In the genomic region with DNA sequence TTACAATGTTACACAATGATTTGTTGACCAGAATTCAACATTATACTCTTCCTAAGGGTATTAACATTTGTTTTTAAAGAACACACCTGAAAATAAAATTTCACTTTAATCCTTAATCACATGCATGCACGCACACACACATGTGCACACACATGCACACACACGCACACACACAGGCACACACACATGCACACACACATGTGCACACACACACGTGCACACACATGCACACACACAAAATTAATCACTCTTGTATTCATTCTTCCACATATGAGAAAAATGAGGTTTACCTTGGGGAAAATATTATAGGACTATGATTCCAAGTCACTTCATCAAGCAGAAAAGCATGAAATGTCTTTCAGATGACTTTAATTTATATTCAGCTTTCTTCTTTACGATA, we compare ENCODE assay signal across 4 cellular contexts.
TF ChIP-seq lines count a peak whose summit lies in the region.

No MANE protein-coding gene starts in this region.

TF ChIP-seq in HepG2, 621 proteins besides CTCF, POLR2A, EP300 and RAD21 (continues in another document):
- TF ChIP-seq ZNF343 (CRISPR knock-in tag; IDR thresholded peaks at IDR 0.05) (no peak), MNT (IDR thresholded peaks at IDR 0.05) (peak; percentile 91), SMYD3 (CRISPR knock-in tag; IDR thresholded peaks at IDR 0.05) (no peak)

TF ChIP-seq in A549, 52 proteins besides CTCF, POLR2A, EP300 and RAD21:
- TF ChIP-seq EHF (CRISPR knock-in tag; IDR thresholded peaks at IDR 0.05), result no peak

TF ChIP-seq in HEK293, 187 proteins besides CTCF, POLR2A, EP300 and RAD21:
- TF ChIP-seq ZNF560 (tag by site-specific recombination; IDR thresholded peaks at IDR 0.05; ENCODE audit: borderline replicate concordance), result no peak
- TF ChIP-seq, protein P1, sequence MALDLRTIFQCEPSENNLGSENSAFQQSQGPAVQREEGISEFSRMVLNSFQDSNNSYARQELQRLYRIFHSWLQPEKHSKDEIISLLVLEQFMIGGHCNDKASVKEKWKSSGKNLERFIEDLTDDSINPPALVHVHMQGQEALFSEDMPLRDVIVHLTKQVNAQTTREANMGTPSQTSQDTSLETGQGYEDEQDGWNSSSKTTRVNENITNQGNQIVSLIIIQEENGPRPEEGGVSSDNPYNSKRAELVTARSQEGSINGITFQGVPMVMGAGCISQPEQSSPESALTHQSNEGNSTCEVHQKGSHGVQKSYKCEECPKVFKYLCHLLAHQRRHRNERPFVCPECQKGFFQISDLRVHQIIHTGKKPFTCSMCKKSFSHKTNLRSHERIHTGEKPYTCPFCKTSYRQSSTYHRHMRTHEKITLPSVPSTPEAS (tag by site-specific recombination; IDR thresholded peaks at IDR 0.05), result peak; percentile 95
- TF ChIP-seq, protein P2, sequence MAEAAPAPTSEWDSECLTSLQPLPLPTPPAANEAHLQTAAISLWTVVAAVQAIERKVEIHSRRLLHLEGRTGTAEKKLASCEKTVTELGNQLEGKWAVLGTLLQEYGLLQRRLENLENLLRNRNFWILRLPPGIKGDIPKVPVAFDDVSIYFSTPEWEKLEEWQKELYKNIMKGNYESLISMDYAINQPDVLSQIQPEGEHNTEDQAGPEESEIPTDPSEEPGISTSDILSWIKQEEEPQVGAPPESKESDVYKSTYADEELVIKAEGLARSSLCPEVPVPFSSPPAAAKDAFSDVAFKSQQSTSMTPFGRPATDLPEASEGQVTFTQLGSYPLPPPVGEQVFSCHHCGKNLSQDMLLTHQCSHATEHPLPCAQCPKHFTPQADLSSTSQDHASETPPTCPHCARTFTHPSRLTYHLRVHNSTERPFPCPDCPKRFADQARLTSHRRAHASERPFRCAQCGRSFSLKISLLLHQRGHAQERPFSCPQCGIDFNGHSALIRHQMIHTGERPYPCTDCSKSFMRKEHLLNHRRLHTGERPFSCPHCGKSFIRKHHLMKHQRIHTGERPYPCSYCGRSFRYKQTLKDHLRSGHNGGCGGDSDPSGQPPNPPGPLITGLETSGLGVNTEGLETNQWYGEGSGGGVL (tag by site-specific recombination; IDR thresholded peaks at IDR 0.05), result no peak
- TF ChIP-seq ZNF626 (tag by site-specific recombination; IDR thresholded peaks at IDR 0.05), result no peak
- TF ChIP-seq ZNF366 (tag by site-specific recombination; conservative IDR thresholded peaks at IDR 0.05), result no peak
- TF ChIP-seq ZNF175 (tag by site-specific recombination; IDR thresholded peaks at IDR 0.05), result no peak

TF ChIP-seq in endothelial cell of umbilical vein, 7 proteins besides CTCF, POLR2A, EP300 and RAD21:
- TF ChIP-seq GATA2 (IDR thresholded peaks at IDR 0.05; ENCODE audit: insufficient read depth, insufficient read length, low read depth, low read length), result no peak
- no peak for TF ChIP-seq EZH2 (IDR thresholded peaks at IDR 0.05; ENCODE audit: borderline replicate concordance, low read depth, low read length, severe bottlenecking)
- TF ChIP-seq JUN (IDR thresholded peaks at IDR 0.05; ENCODE audit: borderline replicate concordance, insufficient read depth, insufficient read length, low read depth), result no peak
- no peak for TF ChIP-seq MYC (IDR thresholded peaks at IDR 0.05; ENCODE audit: low read depth, low read length)
- TF ChIP-seq, protein P3, sequence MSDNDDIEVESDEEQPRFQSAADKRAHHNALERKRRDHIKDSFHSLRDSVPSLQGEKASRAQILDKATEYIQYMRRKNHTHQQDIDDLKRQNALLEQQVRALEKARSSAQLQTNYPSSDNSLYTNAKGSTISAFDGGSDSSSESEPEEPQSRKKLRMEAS (IDR thresholded peaks at IDR 0.05; ENCODE audit: insufficient read depth, insufficient read length), result peak; percentile 26
- TF ChIP-seq POLR2AphosphoS5 (IDR thresholded peaks at IDR 0.05; ENCODE audit: insufficient read depth, low read depth, low read length), result no peak
